In genomic region chr13:99614465-99614885, GRCh38 we compare ENCODE assay signal across 7 cellular contexts. TPM values are rescaled to one million over a fixed set of nuclear protein-coding genes. Genes with fewer than 3 reads are reported as not detected.
DNase-seq lines count a peak whose midpoint lies in the region; ATAC-seq and TF ChIP-seq lines count a peak whose summit lies in the region.

No MANE protein-coding gene starts in this region.

- peaks cover 16% of the 10 kb centered on the region for H3K4me1 ChIP-seq in Karpas-422 (ENCODE audit: low read length)
- H3K4me1 ChIP-seq in lung (ENCODE audit: control insufficient read depth in 2 of 2, insufficient read depth in 2 of 2, low read length in 2 of 2) = peaks cover under 1 to 2% of the 10 kb centered on the region in 2 donors
- no peaks in the 10 kb centered on the region for H3K4me1 ChIP-seq in aorta (ENCODE audit: control insufficient read depth in 1 of 2, insufficient read depth in 2 of 2, low read length in 2 of 2)

- H3K36me3 Mint-ChIP-seq in glutamatergic neuron (ENCODE audit: unreplicated experiment) = no peaks in the 10 kb centered on the region

- 32 to 39% methylated on average over 9 of the region's 9 CpGs for WGBS in lung, 2 donors
- 56% methylated on average over 9 of the region's 9 CpGs for WGBS in aorta, 2 donors

- no peak overlapping the region for H3K9ac ChIP-seq in Karpas-422 (ENCODE audit: low read length)

- peaks cover 2% of the 10 kb centered on the region for H3K27me3 Mint-ChIP-seq in glutamatergic neuron (ENCODE audit: unreplicated experiment)

- H3K79me2 ChIP-seq in Karpas-422 (ENCODE audit: low read length) = no peaks in the 10 kb centered on the region

- H3K27ac Mint-ChIP-seq in glutamatergic neuron (ENCODE audit: unreplicated experiment) = no peak overlapping the region

- no peaks in the 10 kb centered on the region for H3K27me3 ChIP-seq in Karpas-422 (ENCODE audit: low read length)
- no peaks in the 10 kb centered on the region for H3K27me3 ChIP-seq in lung (ENCODE audit: control insufficient read depth, insufficient read depth)
- no peaks in the 10 kb centered on the region for H3K27me3 ChIP-seq in aorta (ENCODE audit: control insufficient read depth in 1 of 2, insufficient read depth in 2 of 2, low read length in 1 of 2)

- intact Hi-C loops in aorta (cut with DNase I) = no loop called here

- H3K4me1 Mint-ChIP-seq in glutamatergic neuron (ENCODE audit: low read depth, unreplicated experiment) = peaks cover 2% of the 10 kb centered on the region

- H2AFZ ChIP-seq in Karpas-422 (ENCODE audit: low read length) = no peak overlapping the region

- no peak overlapping the region for H3K27ac ChIP-seq in Karpas-422 (ENCODE audit: low read length)
- H3K27ac ChIP-seq in lung (ENCODE audit: low read depth in 1 of 2, low read length in 1 of 2) = no peak overlapping the region
- H3K27ac ChIP-seq in aorta (ENCODE audit: low read depth in 1 of 2, low read length in 2 of 2) = no peak overlapping the region

- H3K9me3 ChIP-seq in Karpas-422 (ENCODE audit: low read length) (no peaks in the 10 kb centered on the region), lung (ENCODE audit: control insufficient read depth in 2 of 2, insufficient read depth in 1 of 2, low read length in 1 of 2) (no peaks in the 10 kb centered on the region), aorta (ENCODE audit: control insufficient read depth, low read length) (no peaks in the 10 kb centered on the region)

- H3K4me3 Mint-ChIP-seq in glutamatergic neuron (ENCODE audit: unreplicated experiment) = no peak overlapping the region

- H3K36me3 ChIP-seq in Karpas-422 (ENCODE audit: insufficient read depth, low read length) = no peaks in the 10 kb centered on the region
- H3K36me3 ChIP-seq in lung (ENCODE audit: control insufficient read depth in 2 of 2, insufficient read depth in 2 of 2, low read length in 2 of 2) = no peaks in the 10 kb centered on the region
- no peaks in the 10 kb centered on the region for H3K36me3 ChIP-seq in aorta (ENCODE audit: control insufficient read depth in 1 of 2, insufficient read depth in 2 of 2, low read length in 1 of 2)

- TF ChIP-seq CTCF in GM12864 (IDR thresholded peaks at IDR 0.05; ENCODE audit: low read depth, low read length, missing control alignments) = peak; percentile 46
- peak; percentile 16 for TF ChIP-seq CTCF in lung (IDR thresholded peaks at IDR 0.05; ENCODE audit: control extremely low read depth, extremely low read depth)
- TF ChIP-seq CTCF in glutamatergic neuron (IDR thresholded peaks at IDR 0.05; ENCODE audit: partially characterized antibody, unreplicated experiment) = no peak

- H3K9me3 Mint-ChIP-seq in glutamatergic neuron (ENCODE audit: unreplicated experiment) = no peaks in the 10 kb centered on the region

- ATAC-seq in GM21423 (IDR thresholded peaks at IDR 0.05; ENCODE audit: unreplicated experiment) (peak; percentile 69), lung (ENCODE audit: insufficient read depth, low FRiP score) (no peak), aorta (ENCODE audit: low FRiP score) (no peak)

- DNase-seq in GM12864 (ENCODE audit: low read depth) = no peak
- peak; percentile 77 for DNase-seq in Karpas-422
- peak; percentile 14 for DNase-seq in activated CD4-positive, alpha-beta T cell treated with anti-CD3 and anti-CD28 coated beads, Interleukin-2, amount 50 U/mL, for 1 hour
- no peak for DNase-seq in lung (ENCODE audit: low spot score)
- DNase-seq in glutamatergic neuron = no peak
- DNase-seq in aorta = no peak

- no peaks in the 10 kb centered on the region for H3K9me2 ChIP-seq in Karpas-422 (replicated peaks; ENCODE audit: insufficient read depth, low read length)

- H3K4me3 ChIP-seq in GM12864 (ENCODE audit: low read depth, low read length) = no peak overlapping the region
- no peak overlapping the region for H3K4me3 ChIP-seq in Karpas-422 (ENCODE audit: low read length)
- H3K4me3 ChIP-seq in lung = no peak overlapping the region
- no peak overlapping the region for H3K4me3 ChIP-seq in aorta (ENCODE audit: low read length in 2 of 2)

- no peak overlapping the region for H3K4me2 ChIP-seq in Karpas-422 (ENCODE audit: low read depth, low read length, poor library complexity, severe bottlenecking)

- H4K20me1 ChIP-seq in Karpas-422 (ENCODE audit: insufficient read depth, low read depth, low read length) = peaks cover 17% of the 10 kb centered on the region; the same call in 1 of the 2 replicates

RNA-seq across cellular contexts. Expression of gene CLYBL, which starts 8.0 kb away (rescaled TPM):
- total RNA-seq in Karpas-422 (2014; rRNA removed; shearing (Covaris generic); ENCODE audit: low replicate concordance) = 2.8 and 7.3 TPM in 2 replicates
- total RNA-seq in lung (1 to 10 TPM; 4.4 to 7.5 TPM), glutamatergic neuron (ENCODE audit: unreplicated experiment) (4.6 TPM), aorta (1 to 10 TPM; 7.7 to 8.3 TPM)
- polyA plus RNA-seq in lung (1 to 10 TPM; 3.5 to 4.5 TPM), aorta (10 to 100 TPM in 1 of 2 donors, 1 to 10 TPM in 1; 8.2 to 34.9 TPM)

Comparison
In these comparisons a context has a peak if more than half of its experiments do, and no peak if none do; other contexts are left out.
1. DNase-seq: peak in Karpas-422 (single experiment) and activated CD4-positive, alpha-beta T cell treated with anti-CD3 and anti-CD28 coated beads, Interleukin-2, amount 50 U/mL, for 1 hour (single experiment); none in GM12864 (single experiment), lung (single experiment), glutamatergic neuron (single experiment) and aorta (0 of 2).